In the genomic region with DNA sequence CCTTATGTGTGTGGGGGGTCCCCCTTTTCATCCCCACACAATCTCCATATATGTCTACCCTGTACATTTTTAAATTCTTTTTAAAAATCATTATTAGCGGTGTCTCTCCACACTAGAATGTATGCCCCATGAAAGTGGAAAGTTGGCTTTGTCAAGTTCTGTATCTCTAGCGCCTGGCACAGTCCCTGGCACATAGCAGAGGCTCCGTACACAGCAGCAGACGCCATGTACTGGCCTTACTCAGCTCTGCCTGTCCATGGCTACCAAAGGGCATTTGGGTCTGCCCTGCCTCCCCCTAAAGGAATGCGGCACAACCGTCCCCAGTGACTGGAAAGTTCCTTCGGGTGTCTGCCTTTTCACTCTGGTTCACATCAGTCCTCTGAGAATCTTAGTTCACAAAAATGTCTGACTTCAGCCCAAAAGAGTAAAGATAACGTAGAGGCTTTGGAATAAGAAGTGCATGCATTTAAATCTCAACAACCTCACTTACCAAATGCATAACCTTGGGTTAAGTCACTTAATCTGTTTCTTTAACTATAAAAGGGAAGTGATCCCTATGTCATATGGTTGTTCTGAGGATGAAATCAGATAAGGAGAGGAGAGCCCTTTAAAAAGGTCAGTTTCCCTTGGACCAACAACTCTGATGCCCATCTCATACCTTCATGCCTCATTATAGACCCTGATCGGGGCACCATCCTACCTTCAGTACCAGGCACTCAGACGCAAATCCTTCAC, we compare ENCODE assay signal across 12 cellular contexts.
DNase-seq lines count a peak whose midpoint lies in the region; ATAC-seq and TF ChIP-seq lines count a peak whose summit lies in the region.
"Had no signal": no experiment of that assay in that cellular context is flagged by ENCODE, and none has a peak within 500 bp of the region (broad histone marks: within the 10 kb centered on the region; RNA-seq: fewer than 3 reads in every experiment).

No MANE protein-coding gene starts in this region.

- 74 to 84% methylated on average over 10 of the region's 10 CpGs for WGBS in upper lobe of left lung, 2 donors

- H3K9me3 ChIP-seq in naive thymus-derived CD4-positive, alpha-beta T cell (ENCODE audit: control insufficient read depth in 2 of 3, low read length in 3 of 3) = no peaks in the 10 kb centered on the region
- H3K9me3 ChIP-seq in upper lobe of left lung = no peaks in the 10 kb centered on the region

- no peak for ATAC-seq in activated T-cell treated with anti-CD3 and anti-CD28 coated beads, Interleukin-2, amount 50 U/mL, for 72 hours (replicated peaks in 1 of 2)
- ATAC-seq in naive thymus-derived CD4-positive, alpha-beta T cell = no peak
- ATAC-seq in upper lobe of left lung (ENCODE audit: low FRiP score in 2 of 2) (no peak), HG03457 (IDR thresholded peaks at IDR 0.05; ENCODE audit: unreplicated experiment) (no peak), HG03469 (IDR thresholded peaks at IDR 0.05; ENCODE audit: unreplicated experiment) (no peak)

- H3K27ac ChIP-seq in coronary artery (peak overlapping the region; percentile 94 to 98), upper lobe of left lung (peak overlapping the region; percentile 67 to 90 (median 78))
- no peak overlapping the region for H3K27ac ChIP-seq in naive thymus-derived CD4-positive, alpha-beta T cell (ENCODE audit: low read depth, low read length)

- H3K36me3 ChIP-seq in naive thymus-derived CD4-positive, alpha-beta T cell (ENCODE audit: control insufficient read depth in 2 of 3, insufficient read depth in 3 of 3, low read length in 3 of 3) = peaks cover 14 to 93% (median 41%) of the 10 kb centered on the region in 3 experiments
- H3K36me3 ChIP-seq in upper lobe of left lung = peaks cover 39 to 99% (median 76%) of the 10 kb centered on the region in 4 donors

- peaks cover 57% of the 10 kb centered on the region for H3K4me1 Mint-ChIP-seq in activated T-cell treated with anti-CD3 and anti-CD28 coated beads, Interleukin-2, amount 50 U/mL, for 72 hours (ENCODE audit: low read depth)
- peaks cover 56 to 94% (median 92%) of the 10 kb centered on the region in 7 donors for H3K4me1 Mint-ChIP-seq in naive thymus-derived CD4-positive, alpha-beta T cell

- H3K27me3 ChIP-seq in naive thymus-derived CD4-positive, alpha-beta T cell (ENCODE audit: control insufficient read depth in 2 of 2, insufficient read depth in 2 of 2, low read length in 2 of 2) = no peaks in the 10 kb centered on the region
- H3K27me3 ChIP-seq in upper lobe of left lung = no peaks in the 10 kb centered on the region

- H3K4me3 ChIP-seq in coronary artery (peak overlapping the region; percentile 59), upper lobe of left lung (no peak overlapping the region)
- no peak overlapping the region for H3K4me3 ChIP-seq in naive thymus-derived CD4-positive, alpha-beta T cell (ENCODE audit: low read length)
- H3K4me3 ChIP-seq: smooth muscle cell had no signal

- no peak for DNase-seq in activated T-cell treated with anti-CD3 and anti-CD28 coated beads, Interleukin-2, amount 50 U/mL, for 72 hours
- no peak for DNase-seq in activated T-cell treated with anti-CD3 and anti-CD28 coated beads, Interleukin-2, amount 50 U/mL, for 1 hour
- DNase-seq in coronary artery (ENCODE audit: low spot score) = no peak
- no peak for DNase-seq in naive thymus-derived CD4-positive, alpha-beta T cell
- no peak for DNase-seq in upper lobe of left lung
- DNase-seq in NCI-H1930 (lab: John Stamatoyannopoulos, UW) = no peak
- DNase-seq: activated CD4-positive, alpha-beta T cell treated with anti-CD3 and anti-CD28 coated beads for 4 hours; NCI-H1092 treated with DMSO at 0.1 percent for 48 hours; NCI-H82 had no signal

- H3K4me3 Mint-ChIP-seq in activated T-cell treated with anti-CD3 and anti-CD28 coated beads, Interleukin-2, amount 50 U/mL, for 72 hours = no peak overlapping the region
- no peak overlapping the region for H3K4me3 Mint-ChIP-seq in naive thymus-derived CD4-positive, alpha-beta T cell

- TF ChIP-seq CTCF in coronary artery (IDR thresholded peaks at IDR 0.05) = no peak
- TF ChIP-seq CTCF in upper lobe of left lung (IDR thresholded peaks at IDR 0.05) = no peak

- intact Hi-C loops in naive thymus-derived CD4-positive, alpha-beta T cell (cut with micrococcal nuclease) = loop anchor here in 1 of 2 donors (1.0 kb wide), 2 partner anchors 9 to 46 kb away; no protein-coding TSS in a partner anchor

- no peak for TF ChIP-seq POLR2A in upper lobe of left lung (IDR thresholded peaks at IDR 0.05)

- H3K27me3 Mint-ChIP-seq in activated T-cell treated with anti-CD3 and anti-CD28 coated beads, Interleukin-2, amount 50 U/mL, for 72 hours (ENCODE audit: low read depth) = no peaks in the 10 kb centered on the region
- H3K27me3 Mint-ChIP-seq in naive thymus-derived CD4-positive, alpha-beta T cell = no peaks in the 10 kb centered on the region

- H3K36me3 Mint-ChIP-seq in activated T-cell treated with anti-CD3 and anti-CD28 coated beads, Interleukin-2, amount 50 U/mL, for 72 hours (ENCODE audit: insufficient read depth in 2 of 2) = peaks cover 7 to 18% of the 10 kb centered on the region in 2 donors
- peaks cover 7 to 69% (median 35%) of the 10 kb centered on the region in 5 donors for H3K36me3 Mint-ChIP-seq in naive thymus-derived CD4-positive, alpha-beta T cell

- peak overlapping the region; percentile 79 for H3K27ac Mint-ChIP-seq in activated T-cell treated with anti-CD3 and anti-CD28 coated beads, Interleukin-2, amount 50 U/mL, for 72 hours
- peak overlapping the region in 7 of 9 donors; percentile 43 to 80 (median 64) for H3K27ac Mint-ChIP-seq in naive thymus-derived CD4-positive, alpha-beta T cell

- peaks cover 5 to 28% of the 10 kb centered on the region in 2 donors for H3K4me1 ChIP-seq in naive thymus-derived CD4-positive, alpha-beta T cell (ENCODE audit: control insufficient read depth in 2 of 2, insufficient read depth in 2 of 2, low read length in 2 of 2)
- peaks cover 98 to 100% (median 100%) of the 10 kb centered on the region in 4 donors for H3K4me1 ChIP-seq in upper lobe of left lung

- CTCF ChIA-PET in naive thymus-derived CD4-positive, alpha-beta T cell (lab: Charles Lee) = interaction anchor here (1.6 to 1.9 kb wide), 2 partner anchors 57 to 59 kb away, joined by 6 to 7 read pairs; no protein-coding TSS in a partner anchor

- no peak for TF ChIP-seq EP300 in upper lobe of left lung (IDR thresholded peaks at IDR 0.05)

- POLR2A ChIA-PET in naive thymus-derived CD4-positive, alpha-beta T cell (lab: Charles Lee) = interaction anchor here (0.6 to 4.1 kb wide), 4 partner anchors 10 to 150 kb away, joined by 3 to 23 read pairs (median 3); no protein-coding TSS in a partner anchor

- no peaks in the 10 kb centered on the region for H3K9me3 Mint-ChIP-seq in activated T-cell treated with anti-CD3 and anti-CD28 coated beads, Interleukin-2, amount 50 U/mL, for 72 hours
- peaks cover 0 to 3% (median 0%) of the 10 kb centered on the region in 11 donors for H3K9me3 Mint-ChIP-seq in naive thymus-derived CD4-positive, alpha-beta T cell
